2 cellular contexts compared by ENCODE assay signal in the genomic region with DNA sequence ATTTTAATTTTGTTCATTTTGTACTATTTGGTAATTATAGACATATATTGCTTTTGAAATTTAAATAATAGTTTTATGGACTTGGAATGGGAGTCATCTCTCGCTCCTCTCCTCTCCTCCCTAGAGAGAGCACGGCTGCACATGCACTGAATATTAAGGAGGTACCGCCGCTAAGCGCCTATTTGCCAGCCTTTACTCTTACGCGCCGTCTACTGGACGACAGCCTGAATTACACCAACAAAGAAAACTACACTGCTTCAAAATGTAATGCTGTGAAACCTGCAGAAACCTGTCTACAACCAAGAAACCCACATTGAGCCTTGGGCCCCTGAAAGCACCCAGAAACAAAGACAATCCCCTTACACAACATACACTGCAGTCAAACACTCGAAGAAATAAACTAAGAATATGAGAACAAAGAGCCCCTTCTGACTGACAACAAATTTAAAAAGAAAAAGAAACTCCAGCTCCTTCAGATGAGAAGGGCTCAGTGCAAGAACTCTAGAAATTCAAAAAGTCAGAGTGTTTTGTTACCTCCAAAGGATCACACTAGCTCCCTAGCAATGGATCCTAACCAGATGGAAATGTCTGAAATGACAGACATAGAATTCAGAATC.
TF ChIP-seq lines count a peak whose summit lies in the region.

No MANE protein-coding gene starts in this region.

TF ChIP-seq in IMR-90, 13 proteins besides CTCF, POLR2A, EP300 and RAD21:
- 0 out of 2 replicates have a peak, but pooled peaks have one; percentile 9 for TF ChIP-seq SMC3 (IDR thresholded peaks at IDR 0.05; ENCODE audit: low read depth, low read length)
- no peak for TF ChIP-seq BHLHE40 (IDR thresholded peaks at IDR 0.05; ENCODE audit: low read depth, low read length)
- no peak for TF ChIP-seq ELK1 (IDR thresholded peaks at IDR 0.05; ENCODE audit: borderline replicate concordance, low read depth, low read length)
- TF ChIP-seq MAZ (IDR thresholded peaks at IDR 0.05; ENCODE audit: borderline replicate concordance, low read depth, low read length): no peak
- no peak for TF ChIP-seq NFE2L2 (IDR thresholded peaks at IDR 0.05; ENCODE audit: low read depth, low read length)
- no peak for TF ChIP-seq CHD1 (IDR thresholded peaks at IDR 0.05; ENCODE audit: low read depth, low read length)
- TF ChIP-seq MXI1 (IDR thresholded peaks at IDR 0.05; ENCODE audit: borderline replicate concordance, low read depth, low read length): no peak

TF ChIP-seq in K562, 482 proteins besides CTCF, POLR2A, EP300 and RAD21:
- TF ChIP-seq DNMT1 (IDR thresholded peaks at IDR 0.05) (no peak), ZNF217 (CRISPR knock-in tag; IDR thresholded peaks at IDR 0.05) (no peak), TGIF2 (CRISPR knock-in tag; IDR thresholded peaks at IDR 0.05) (no peak), SMARCA4 (IDR thresholded peaks at IDR 0.05) (no peak), ILK (tag; IDR thresholded peaks at IDR 0.05; ENCODE audit: borderline replicate concordance, low read depth) (no peak), SP2 (IDR thresholded peaks at IDR 0.05; ENCODE audit: extremely low read depth, low read depth, low read length, poor library complexity, severe bottlenecking) (no peak), TBL1XR1 (IDR thresholded peaks at IDR 0.05; ENCODE audit: low read length in 2 of 2) (no peak), NRF1 (conservative IDR thresholded peaks at IDR 0.05 in 1 of 2, IDR thresholded peaks at IDR 0.05 in 1 of 2) (no peak), OTX1 (CRISPR knock-in tag; IDR thresholded peaks at IDR 0.05) (no peak), ZBTB12 (CRISPR knock-in tag; IDR thresholded peaks at IDR 0.05) (no peak), HNRNPH1 (optimal IDR thresholded peaks at IDR 0.05; ENCODE audit: low read depth, low read length) (no peak)
- TF ChIP-seq, protein P1, sequence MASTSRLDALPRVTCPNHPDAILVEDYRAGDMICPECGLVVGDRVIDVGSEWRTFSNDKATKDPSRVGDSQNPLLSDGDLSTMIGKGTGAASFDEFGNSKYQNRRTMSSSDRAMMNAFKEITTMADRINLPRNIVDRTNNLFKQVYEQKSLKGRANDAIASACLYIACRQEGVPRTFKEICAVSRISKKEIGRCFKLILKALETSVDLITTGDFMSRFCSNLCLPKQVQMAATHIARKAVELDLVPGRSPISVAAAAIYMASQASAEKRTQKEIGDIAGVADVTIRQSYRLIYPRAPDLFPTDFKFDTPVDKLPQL (IDR thresholded peaks at IDR 0.05; ENCODE audit: extremely low read depth, insufficient read length): no peak
- TF ChIP-seq, protein P2, sequence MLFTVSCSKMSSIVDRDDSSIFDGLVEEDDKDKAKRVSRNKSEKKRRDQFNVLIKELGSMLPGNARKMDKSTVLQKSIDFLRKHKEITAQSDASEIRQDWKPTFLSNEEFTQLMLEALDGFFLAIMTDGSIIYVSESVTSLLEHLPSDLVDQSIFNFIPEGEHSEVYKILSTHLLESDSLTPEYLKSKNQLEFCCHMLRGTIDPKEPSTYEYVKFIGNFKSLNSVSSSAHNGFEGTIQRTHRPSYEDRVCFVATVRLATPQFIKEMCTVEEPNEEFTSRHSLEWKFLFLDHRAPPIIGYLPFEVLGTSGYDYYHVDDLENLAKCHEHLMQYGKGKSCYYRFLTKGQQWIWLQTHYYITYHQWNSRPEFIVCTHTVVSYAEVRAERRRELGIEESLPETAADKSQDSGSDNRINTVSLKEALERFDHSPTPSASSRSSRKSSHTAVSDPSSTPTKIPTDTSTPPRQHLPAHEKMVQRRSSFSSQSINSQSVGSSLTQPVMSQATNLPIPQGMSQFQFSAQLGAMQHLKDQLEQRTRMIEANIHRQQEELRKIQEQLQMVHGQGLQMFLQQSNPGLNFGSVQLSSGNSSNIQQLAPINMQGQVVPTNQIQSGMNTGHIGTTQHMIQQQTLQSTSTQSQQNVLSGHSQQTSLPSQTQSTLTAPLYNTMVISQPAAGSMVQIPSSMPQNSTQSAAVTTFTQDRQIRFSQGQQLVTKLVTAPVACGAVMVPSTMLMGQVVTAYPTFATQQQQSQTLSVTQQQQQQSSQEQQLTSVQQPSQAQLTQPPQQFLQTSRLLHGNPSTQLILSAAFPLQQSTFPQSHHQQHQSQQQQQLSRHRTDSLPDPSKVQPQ (CRISPR knock-in tag; IDR thresholded peaks at IDR 0.05; ENCODE audit: borderline replicate concordance): no peak
- TF ChIP-seq, protein P3, sequence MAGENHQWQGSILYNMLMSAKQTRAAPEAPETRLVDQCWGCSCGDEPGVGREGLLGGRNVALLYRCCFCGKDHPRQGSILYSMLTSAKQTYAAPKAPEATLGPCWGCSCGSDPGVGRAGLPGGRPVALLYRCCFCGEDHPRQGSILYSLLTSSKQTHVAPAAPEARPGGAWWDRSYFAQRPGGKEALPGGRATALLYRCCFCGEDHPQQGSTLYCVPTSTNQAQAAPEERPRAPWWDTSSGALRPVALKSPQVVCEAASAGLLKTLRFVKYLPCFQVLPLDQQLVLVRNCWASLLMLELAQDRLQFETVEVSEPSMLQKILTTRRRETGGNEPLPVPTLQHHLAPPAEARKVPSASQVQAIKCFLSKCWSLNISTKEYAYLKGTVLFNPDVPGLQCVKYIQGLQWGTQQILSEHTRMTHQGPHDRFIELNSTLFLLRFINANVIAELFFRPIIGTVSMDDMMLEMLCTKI (IDR thresholded peaks at IDR 0.05; ENCODE audit: partially characterized antibody): no peak
